ENCODE assay signal across 9 cellular contexts in genomic region chr19:10086904-10087256, GRCh38. TPM values are rescaled to one million over a fixed set of nuclear protein-coding genes. Genes with fewer than 3 reads are reported as not detected.
DNase-seq lines count a peak whose midpoint lies in the region; ATAC-seq, FAIRE-seq and TF ChIP-seq lines count a peak whose summit lies in the region.
"Had no signal": no experiment of that assay in that cellular context is flagged by ENCODE, and none has a peak within 500 bp of the region (broad histone marks: within the 10 kb centered on the region; RNA-seq: fewer than 3 reads in every experiment).

No MANE protein-coding gene starts in this region.

- peaks cover 19% of the 10 kb centered on the region for H3K36me3 Mint-ChIP-seq in T-cell
- peaks cover 0 to 21% (median 0%) of the 10 kb centered on the region in 5 donors for H3K36me3 Mint-ChIP-seq in naive thymus-derived CD4-positive, alpha-beta T cell

- no peaks in the 10 kb centered on the region for H3K9me3 Mint-ChIP-seq in T-cell
- no peaks in the 10 kb centered on the region for H3K9me3 Mint-ChIP-seq in naive thymus-derived CD4-positive, alpha-beta T cell

- H4K20me1 ChIP-seq in BLaER1: no peaks in the 10 kb centered on the region

- H3K36me3 ChIP-seq in BLaER1 (peaks cover 30% of the 10 kb centered on the region), uterus (no peaks in the 10 kb centered on the region)
- peaks cover 0 to 32% (median 0%) of the 10 kb centered on the region in 3 experiments for H3K36me3 ChIP-seq in naive thymus-derived CD4-positive, alpha-beta T cell (ENCODE audit: control insufficient read depth in 2 of 3, insufficient read depth in 3 of 3, low read length in 3 of 3)

- intact Hi-C loops in dorsolateral prefrontal cortex (cut with DNase I) (no loop called here), uterus (cut with DNase I; ENCODE audit: low total_unique reads) (no loop called here)
- intact Hi-C loops in naive thymus-derived CD4-positive, alpha-beta T cell (cut with micrococcal nuclease): loop anchor here (1.0 to 10.0 kb wide), 5 partner anchors 9 to 568 kb away; partner anchors contain the start of genes PPAN (in 2 of the 2), ILF3 (in 1 of the 2) and PIN1 (in 1 of the 2)

- peaks cover 8 to 17% (median 12%) of the 10 kb centered on the region in 3 donors for H3K4me1 Mint-ChIP-seq in T-cell
- peaks cover 8 to 25% (median 8%) of the 10 kb centered on the region in 7 donors for H3K4me1 Mint-ChIP-seq in naive thymus-derived CD4-positive, alpha-beta T cell

- H3K4me3 ChIP-seq in BLaER1 (peak overlapping the region; percentile 98), dorsolateral prefrontal cortex (peak overlapping the region; percentile 73 to 100 (median 95)), uterus (peak overlapping the region; percentile 81 to 91)
- H3K4me3 ChIP-seq in naive thymus-derived CD4-positive, alpha-beta T cell (ENCODE audit: low read length): peak overlapping the region; percentile 94

- POLR2A ChIA-PET in T-cell (lab: Charles Lee): interaction anchor here in 1 of 2 donors (0.7 kb wide), 1 partner anchor 319 kb away, joined by 3 read pairs; no protein-coding TSS in a partner anchor
- POLR2A ChIA-PET in naive thymus-derived CD4-positive, alpha-beta T cell (lab: Charles Lee): no interaction called here

- H3K27me3 ChIP-seq in BLaER1: no peaks in the 10 kb centered on the region
- H3K27me3 ChIP-seq in dorsolateral prefrontal cortex: no peaks in the 10 kb centered on the region
- H3K27me3 ChIP-seq in naive thymus-derived CD4-positive, alpha-beta T cell (ENCODE audit: control insufficient read depth in 2 of 2, insufficient read depth in 2 of 2, low read length in 2 of 2): no peaks in the 10 kb centered on the region
- no peaks in the 10 kb centered on the region for H3K27me3 ChIP-seq in uterus

- peak overlapping the region; percentile 86 for H3K9ac ChIP-seq in BLaER1

- CTCF ChIA-PET in T-cell (lab: Charles Lee): no interaction called here
- CTCF ChIA-PET in naive thymus-derived CD4-positive, alpha-beta T cell (lab: Charles Lee): no interaction called here

- DNase-seq in T-cell (peak in 9 of 34 experiments; percentile 13 to 37 (median 31)), dorsolateral prefrontal cortex (no peak), uterus (peak in 1 of 2 donors; percentile 50), NCI-H187 (lab: John Stamatoyannopoulos, UW) (no peak), HTR-8/SVneo (ENCODE audit: insufficient read length, low spot score) (no peak)
- peak in 2 of 9 donors; percentile 53 to 63 for DNase-seq in naive thymus-derived CD4-positive, alpha-beta T cell

- H3K9me3 ChIP-seq in BLaER1 (no peaks in the 10 kb centered on the region), uterus (no peaks in the 10 kb centered on the region)
- H3K9me3 ChIP-seq in naive thymus-derived CD4-positive, alpha-beta T cell (ENCODE audit: control insufficient read depth in 2 of 3, low read length in 3 of 3): no peaks in the 10 kb centered on the region

- TF ChIP-seq POLR2A in uterus (IDR thresholded peaks at IDR 0.05): no peak

- FAIRE-seq in HTR-8/SVneo (lab: Jason Lieb, UNC): no peak
- FAIRE-seq: colon had no signal

- H3K4me2 ChIP-seq in BLaER1: peak overlapping the region; percentile 94

- H3K27ac ChIP-seq in BLaER1 (peak overlapping the region; percentile 83), dorsolateral prefrontal cortex (peak overlapping the region in 56 of 59 donors; percentile 57 to 96 (median 87)), uterus (peak overlapping the region; percentile 89 to 91)
- H3K27ac ChIP-seq in naive thymus-derived CD4-positive, alpha-beta T cell (ENCODE audit: low read depth, low read length): peak overlapping the region; percentile 90

- no peaks in the 10 kb centered on the region for H3K27me3 Mint-ChIP-seq in T-cell
- H3K27me3 Mint-ChIP-seq in naive thymus-derived CD4-positive, alpha-beta T cell: no peaks in the 10 kb centered on the region

- peak overlapping the region; percentile 69 to 84 for H3K27ac Mint-ChIP-seq in T-cell
- peak overlapping the region in 8 of 9 donors; percentile 49 to 87 (median 78) for H3K27ac Mint-ChIP-seq in naive thymus-derived CD4-positive, alpha-beta T cell

- peaks cover 20% of the 10 kb centered on the region for H3K4me1 ChIP-seq in BLaER1
- H3K4me1 ChIP-seq in naive thymus-derived CD4-positive, alpha-beta T cell (ENCODE audit: control insufficient read depth in 2 of 2, insufficient read depth in 2 of 2, low read length in 2 of 2): peaks cover 4 to 9% of the 10 kb centered on the region in 2 donors
- H3K4me1 ChIP-seq in uterus: no peaks in the 10 kb centered on the region

- peak overlapping the region; percentile 85 to 86 (median 85) for H3K4me3 Mint-ChIP-seq in T-cell
- H3K4me3 Mint-ChIP-seq in naive thymus-derived CD4-positive, alpha-beta T cell: peak overlapping the region; percentile 64 to 92 (median 88)

- no peak for TF ChIP-seq CTCF in dorsolateral prefrontal cortex (IDR thresholded peaks at IDR 0.05 in 54 of 56, conservative IDR thresholded peaks at IDR 0.05 in 2 of 56; ENCODE audit: low read depth in 1 of 56, partially characterized antibody in 56 of 56)
- no peak for TF ChIP-seq CTCF in uterus (IDR thresholded peaks at IDR 0.05)

- ATAC-seq in T-cell (replicated peaks in 1 of 4) (no peak), GM21619 (IDR thresholded peaks at IDR 0.05; ENCODE audit: unreplicated experiment) (no peak)
- no peak for ATAC-seq in naive thymus-derived CD4-positive, alpha-beta T cell

RNA-seq across cellular contexts. Expression of gene SHFL, which starts 0.8 kb away (rescaled TPM):
- total RNA-seq in T-cell (100 to 1,000 TPM in 3 of 5 donors, 10 to 100 TPM in 2; 75.5 to 116 (median 109) TPM), dorsolateral prefrontal cortex (10 to 100 TPM; 34.9 to 82.2 (median 49.6) TPM), uterus (10 to 100 TPM; 23.2 to 79.2 (median 44.8) TPM)
- 100 to 1,000 TPM in 3 of 5 experiments, 10 to 100 TPM in 2; 67.8 to 112 (median 102) TPM for total RNA-seq in naive thymus-derived CD4-positive, alpha-beta T cell
- 10 to 100 TPM; 37.0 to 52.0 TPM for polyA plus RNA-seq in naive thymus-derived CD4-positive, alpha-beta T cell

RNA-seq across cellular contexts. Expression of gene ANGPTL6, which starts 15.6 kb away (rescaled TPM):
- total RNA-seq in T-cell (1 to 10 TPM in 3 of 5 donors, under 1 TPM in 2; 0.37 to 1.7 (median 1.1) TPM), dorsolateral prefrontal cortex (1 to 10 TPM in 47 of 120 experiments, under 1 TPM in 64, not detected in 9; 0.31 to 4.0 (median 0.87) TPM), uterus (1 to 10 TPM in 1 of 4 donors, not detected in 3; 5.5 TPM)
- total RNA-seq in naive thymus-derived CD4-positive, alpha-beta T cell: 1 to 10 TPM in 3 of 5 experiments, under 1 TPM in 2; 0.68 to 1.7 (median 1.0) TPM
- polyA plus RNA-seq in naive thymus-derived CD4-positive, alpha-beta T cell: under 1 TPM; 0.23 to 0.48 TPM

RNA-seq across cellular contexts. Expression of gene PPAN, which starts 19.3 kb away (rescaled TPM):
- total RNA-seq in T-cell (100 to 1,000 TPM in 3 of 5 donors, 10 to 100 TPM in 2; 89.3 to 140 (median 123) TPM), dorsolateral prefrontal cortex (10 to 100 TPM; 32.9 to 65.3 (median 43.5) TPM), uterus (10 to 100 TPM in 3 of 4 donors, 1 to 10 TPM in 1; 5.6 to 54.8 (median 26.1) TPM)
- 100 to 1,000 TPM in 4 of 5 experiments, 10 to 100 TPM in 1; 87.6 to 122 (median 109) TPM for total RNA-seq in naive thymus-derived CD4-positive, alpha-beta T cell
- 10 to 100 TPM; 24.9 to 46.6 TPM for polyA plus RNA-seq in naive thymus-derived CD4-positive, alpha-beta T cell

RNA-seq across cellular contexts. Expression of gene P2RY11, which starts 24.6 kb away (rescaled TPM):
- total RNA-seq in T-cell: 10 to 100 TPM; 58.8 to 75.2 (median 61.7) TPM
- 10 to 100 TPM; 14.1 to 36.6 (median 23.2) TPM for total RNA-seq in dorsolateral prefrontal cortex
- total RNA-seq in naive thymus-derived CD4-positive, alpha-beta T cell: 10 to 100 TPM; 41.0 to 89.3 (median 58.9) TPM
- polyA plus RNA-seq in naive thymus-derived CD4-positive, alpha-beta T cell: 1 to 10 TPM; 2.7 to 3.1 TPM
- total RNA-seq in uterus: 10 to 100 TPM in 1 of 4 donors, 1 to 10 TPM in 2, under 1 TPM in 1; 0.51 to 19.1 (median 4.4) TPM

RNA-seq across cellular contexts. Expression of gene EIF3G, which starts 32.8 kb away (rescaled TPM):
- 100 to 1,000 TPM; 288 to 435 (median 387) TPM for total RNA-seq in T-cell
- total RNA-seq in dorsolateral prefrontal cortex: 100 to 1,000 TPM in 80 of 120 experiments, 10 to 100 TPM in 40; 78.7 to 131 (median 104) TPM
- 100 to 1,000 TPM; 242 to 356 (median 328) TPM for total RNA-seq in naive thymus-derived CD4-positive, alpha-beta T cell
- 100 to 1,000 TPM; 240 to 294 TPM for polyA plus RNA-seq in naive thymus-derived CD4-positive, alpha-beta T cell
- 100 to 1,000 TPM; 162 to 460 (median 226) TPM for total RNA-seq in uterus

Comparison
In these comparisons a context has a peak if more than half of its experiments do, and no peak if none do; other contexts are left out.
1. intact Hi-C loops: an anchor here in naive thymus-derived CD4-positive, alpha-beta T cell (1.0 to 10.0 kb wide); none called in dorsolateral prefrontal cortex and uterus.